ENCODE assay signal across 17 cellular contexts in genomic region chr20:7959484-7959883, GRCh38. TPM values are rescaled to one million over a fixed set of nuclear protein-coding genes. Genes with fewer than 3 reads are reported as not detected.
DNase-seq lines count a peak whose midpoint lies in the region; ATAC-seq and TF ChIP-seq lines count a peak whose summit lies in the region.
"Had no signal": no experiment of that assay in that cellular context is flagged by ENCODE, and none has a peak within 500 bp of the region (broad histone marks: within the 10 kb centered on the region; RNA-seq: fewer than 3 reads in every experiment).

No MANE protein-coding gene starts in this region.

- no peaks in the 10 kb centered on the region for H3K9me3 ChIP-seq in left lung
- H3K9me3 ChIP-seq: A549 had no signal

- H3K27ac Mint-ChIP-seq in activated naive CD4-positive, alpha-beta T cell treated with anti-CD3 and anti-CD28 coated beads, Interleukin-2, amount 10 ng/mL, durations not matched to agents 7 days and 5 days: no peak overlapping the region
- H3K27ac Mint-ChIP-seq: T-helper 1 cell treated with Interleukin-12 subunit alpha and Interleukin-12 subunit beta and Interleukin-4 antibody, amounts not matched to agents 30 μg/mL and 1 μg/mL, for 36 hours had no signal

- H3K27me3 Mint-ChIP-seq in activated naive CD4-positive, alpha-beta T cell treated with anti-CD3 and anti-CD28 coated beads, Interleukin-2, amount 10 ng/mL, durations not matched to agents 7 days and 5 days: no peaks in the 10 kb centered on the region

- peak; percentile 12 for DNase-seq in COR-L47 (lab: John Stamatoyannopoulos, UW)
- peak; percentile 94 for DNase-seq in NCI-H1105 treated with DMSO at 0.1 percent for 48 hours (lab: John Stamatoyannopoulos, UW)
- peak; percentile 50 for DNase-seq in NCI-H69 (lab: John Stamatoyannopoulos, UW)
- DNase-seq in left lung: no peak
- DNase-seq in activated naive CD4-positive, alpha-beta T cell treated with anti-CD3 and anti-CD28 coated beads, Interleukin-2, amount 10 ng/mL, durations not matched to agents 7 days and 5 days: no peak
- no peak for DNase-seq in nucleus accumbens (lab: John Stamatoyannopoulos, UW)
- no peak for DNase-seq in NCI-H1930 (lab: John Stamatoyannopoulos, UW)
- DNase-seq: GOT3, MM.1S, NCI-H1694, NCI-H526, SHP77 had no signal

- no peaks in the 10 kb centered on the region for H3K4me1 Mint-ChIP-seq in activated naive CD4-positive, alpha-beta T cell treated with anti-CD3 and anti-CD28 coated beads, Interleukin-2, amount 10 ng/mL, durations not matched to agents 7 days and 5 days

- no peak for TF ChIP-seq CTCF in left lung (IDR thresholded peaks at IDR 0.05)

- no peaks in the 10 kb centered on the region for H3K36me3 ChIP-seq in left lung

- H3K4me1 ChIP-seq in left lung: no peaks in the 10 kb centered on the region
- H3K4me1 ChIP-seq: A549 had no signal

- no peaks in the 10 kb centered on the region for H3K27me3 ChIP-seq in left lung

- ATAC-seq in left lung (peak; percentile 87), HG02642 (IDR thresholded peaks at IDR 0.05; ENCODE audit: poor library complexity, unreplicated experiment) (no peak)
- ATAC-seq: A549, SK-N-SH treated with all-trans-retinoic acid at 6 μM for 48 hours had no signal

- H3K27ac ChIP-seq in left lung: no peak overlapping the region
- H3K27ac ChIP-seq: A549, C4-2B had no signal

- H3K36me3 Mint-ChIP-seq in activated naive CD4-positive, alpha-beta T cell treated with anti-CD3 and anti-CD28 coated beads, Interleukin-2, amount 10 ng/mL, durations not matched to agents 7 days and 5 days: no peaks in the 10 kb centered on the region

- H3K4me3 Mint-ChIP-seq in activated naive CD4-positive, alpha-beta T cell treated with anti-CD3 and anti-CD28 coated beads, Interleukin-2, amount 10 ng/mL, durations not matched to agents 7 days and 5 days: no peak overlapping the region
- H3K4me3 Mint-ChIP-seq: T-helper 1 cell treated with Interleukin-12 subunit alpha and Interleukin-12 subunit beta and Interleukin-4 antibody, amounts not matched to agents 30 μg/mL and 1 μg/mL, for 36 hours had no signal

- peaks cover 2% of the 10 kb centered on the region for H3K9me3 Mint-ChIP-seq in activated naive CD4-positive, alpha-beta T cell treated with anti-CD3 and anti-CD28 coated beads, Interleukin-2, amount 10 ng/mL, durations not matched to agents 7 days and 5 days
- H3K9me3 Mint-ChIP-seq: T-helper 1 cell treated with Interleukin-12 subunit alpha and Interleukin-12 subunit beta and Interleukin-4 antibody, amounts not matched to agents 30 μg/mL and 1 μg/mL, for 36 hours had no signal

- no peak overlapping the region for H3K4me3 ChIP-seq in left lung
- H3K4me3 ChIP-seq: A549 had no signal

- CTCF ChIA-PET in activated naive CD4-positive, alpha-beta T cell treated with anti-CD3 and anti-CD28 coated beads, Interleukin-2, amount 10 ng/mL, durations not matched to agents 7 days and 5 days (lab: Charles Lee): no interaction called here

- intact Hi-C loops in left lung (cut with DNase I): no loop called here

RNA-seq across cellular contexts. Expression of gene HAO1, which starts 19.2 kb away (rescaled TPM):
- not detected for total RNA-seq in left lung

Comparison
In these comparisons a context has a peak if more than half of its experiments do, and no peak if none do; other contexts are left out.
1. DNase-seq: peak in COR-L47 (single experiment), NCI-H1105 treated with DMSO at 0.1 percent for 48 hours (single experiment) and NCI-H69 (single experiment); none in left lung (0 of 2), activated naive CD4-positive, alpha-beta T cell treated with anti-CD3 and anti-CD28 coated beads, Interleukin-2, amount 10 ng/mL, durations not matched to agents 7 days and 5 days (single experiment), nucleus accumbens (0 of 56) and NCI-H1930 (0 of 2).